1 cellular context compared by ENCODE assay signal in the genomic region with DNA sequence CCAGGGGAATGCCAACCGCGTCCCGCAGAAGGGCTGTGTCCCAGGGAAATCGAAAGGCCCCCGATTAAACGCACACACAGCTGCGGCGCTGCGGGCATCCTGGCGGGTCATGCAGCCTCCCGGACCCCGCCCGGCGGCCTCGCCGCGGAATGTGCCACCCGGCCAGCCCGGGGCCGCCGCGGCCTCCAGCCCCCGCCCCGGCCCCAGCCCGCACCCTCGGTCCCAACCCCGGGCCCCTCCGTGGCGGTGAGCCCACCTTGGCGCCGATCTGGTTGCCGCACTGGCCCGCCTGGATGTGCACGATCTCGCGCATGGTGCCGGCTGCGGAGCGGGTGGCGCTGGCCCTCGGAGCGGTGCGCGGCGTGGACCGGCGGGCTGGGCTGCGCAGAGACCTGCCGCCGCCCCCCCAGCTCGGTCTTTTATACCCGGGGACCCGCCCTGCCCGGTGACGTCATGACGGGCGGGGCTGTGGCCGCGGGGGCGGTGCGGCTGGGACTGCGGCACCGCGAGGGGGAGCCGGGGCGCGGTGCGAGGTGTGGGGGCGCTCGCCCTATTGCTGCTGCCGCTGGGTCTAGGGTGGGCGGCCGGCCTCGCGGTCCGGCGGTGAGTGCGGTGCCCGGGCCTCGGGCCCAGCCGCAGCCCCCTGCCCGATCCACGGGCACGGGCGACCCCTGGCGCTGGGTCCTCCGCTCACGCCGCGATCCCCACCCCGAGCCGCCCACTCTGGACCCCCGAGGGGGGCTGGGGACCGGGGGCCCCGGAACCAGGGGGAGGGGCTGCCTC.
TF ChIP-seq lines count a peak whose summit lies in the region.

A gene (minus strand): TSS at position 394 of the 783 bp plus-strand sequence. CDS start 81 bp downstream, at position 313.

TF ChIP-seq in WTC11, 78 proteins besides CTCF, POLR2A, EP300 and RAD21 (continued from another document):
- TF ChIP-seq, protein P1, sequence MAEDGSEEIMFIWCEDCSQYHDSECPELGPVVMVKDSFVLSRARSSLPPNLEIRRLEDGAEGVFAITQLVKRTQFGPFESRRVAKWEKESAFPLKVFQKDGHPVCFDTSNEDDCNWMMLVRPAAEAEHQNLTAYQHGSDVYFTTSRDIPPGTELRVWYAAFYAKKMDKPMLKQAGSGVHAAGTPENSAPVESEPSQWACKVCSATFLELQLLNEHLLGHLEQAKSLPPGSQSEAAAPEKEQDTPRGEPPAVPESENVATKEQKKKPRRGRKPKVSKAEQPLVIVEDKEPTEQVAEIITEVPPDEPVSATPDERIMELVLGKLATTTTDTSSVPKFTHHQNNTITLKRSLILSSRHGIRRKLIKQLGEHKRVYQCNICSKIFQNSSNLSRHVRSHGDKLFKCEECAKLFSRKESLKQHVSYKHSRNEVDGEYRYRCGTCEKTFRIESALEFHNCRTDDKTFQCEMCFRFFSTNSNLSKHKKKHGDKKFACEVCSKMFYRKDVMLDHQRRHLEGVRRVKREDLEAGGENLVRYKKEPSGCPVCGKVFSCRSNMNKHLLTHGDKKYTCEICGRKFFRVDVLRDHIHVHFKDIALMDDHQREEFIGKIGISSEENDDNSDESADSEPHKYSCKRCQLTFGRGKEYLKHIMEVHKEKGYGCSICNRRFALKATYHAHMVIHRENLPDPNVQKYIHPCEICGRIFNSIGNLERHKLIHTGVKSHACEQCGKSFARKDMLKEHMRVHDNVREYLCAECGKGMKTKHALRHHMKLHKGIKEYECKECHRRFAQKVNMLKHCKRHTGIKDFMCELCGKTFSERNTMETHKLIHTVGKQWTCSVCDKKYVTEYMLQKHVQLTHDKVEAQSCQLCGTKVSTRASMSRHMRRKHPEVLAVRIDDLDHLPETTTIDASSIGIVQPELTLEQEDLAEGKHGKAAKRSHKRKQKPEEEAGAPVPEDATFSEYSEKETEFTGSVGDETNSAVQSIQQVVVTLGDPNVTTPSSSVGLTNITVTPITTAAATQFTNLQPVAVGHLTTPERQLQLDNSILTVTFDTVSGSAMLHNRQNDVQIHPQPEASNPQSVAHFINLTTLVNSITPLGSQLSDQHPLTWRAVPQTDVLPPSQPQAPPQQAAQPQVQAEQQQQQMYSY (CRISPR knock-in tag; IDR thresholded peaks at IDR 0.05) = no peak
- peak; percentile 59; the same call in 1 of the 2 replicates for TF ChIP-seq TEAD1 (CRISPR knock-in tag; IDR thresholded peaks at IDR 0.05)
- TF ChIP-seq GTF2I (CRISPR knock-in tag; conservative IDR thresholded peaks at IDR 0.05) = no peak
- no peak for TF ChIP-seq MXD4 (CRISPR knock-in tag; IDR thresholded peaks at IDR 0.05; ENCODE audit: borderline replicate concordance)
- TF ChIP-seq, protein P2, sequence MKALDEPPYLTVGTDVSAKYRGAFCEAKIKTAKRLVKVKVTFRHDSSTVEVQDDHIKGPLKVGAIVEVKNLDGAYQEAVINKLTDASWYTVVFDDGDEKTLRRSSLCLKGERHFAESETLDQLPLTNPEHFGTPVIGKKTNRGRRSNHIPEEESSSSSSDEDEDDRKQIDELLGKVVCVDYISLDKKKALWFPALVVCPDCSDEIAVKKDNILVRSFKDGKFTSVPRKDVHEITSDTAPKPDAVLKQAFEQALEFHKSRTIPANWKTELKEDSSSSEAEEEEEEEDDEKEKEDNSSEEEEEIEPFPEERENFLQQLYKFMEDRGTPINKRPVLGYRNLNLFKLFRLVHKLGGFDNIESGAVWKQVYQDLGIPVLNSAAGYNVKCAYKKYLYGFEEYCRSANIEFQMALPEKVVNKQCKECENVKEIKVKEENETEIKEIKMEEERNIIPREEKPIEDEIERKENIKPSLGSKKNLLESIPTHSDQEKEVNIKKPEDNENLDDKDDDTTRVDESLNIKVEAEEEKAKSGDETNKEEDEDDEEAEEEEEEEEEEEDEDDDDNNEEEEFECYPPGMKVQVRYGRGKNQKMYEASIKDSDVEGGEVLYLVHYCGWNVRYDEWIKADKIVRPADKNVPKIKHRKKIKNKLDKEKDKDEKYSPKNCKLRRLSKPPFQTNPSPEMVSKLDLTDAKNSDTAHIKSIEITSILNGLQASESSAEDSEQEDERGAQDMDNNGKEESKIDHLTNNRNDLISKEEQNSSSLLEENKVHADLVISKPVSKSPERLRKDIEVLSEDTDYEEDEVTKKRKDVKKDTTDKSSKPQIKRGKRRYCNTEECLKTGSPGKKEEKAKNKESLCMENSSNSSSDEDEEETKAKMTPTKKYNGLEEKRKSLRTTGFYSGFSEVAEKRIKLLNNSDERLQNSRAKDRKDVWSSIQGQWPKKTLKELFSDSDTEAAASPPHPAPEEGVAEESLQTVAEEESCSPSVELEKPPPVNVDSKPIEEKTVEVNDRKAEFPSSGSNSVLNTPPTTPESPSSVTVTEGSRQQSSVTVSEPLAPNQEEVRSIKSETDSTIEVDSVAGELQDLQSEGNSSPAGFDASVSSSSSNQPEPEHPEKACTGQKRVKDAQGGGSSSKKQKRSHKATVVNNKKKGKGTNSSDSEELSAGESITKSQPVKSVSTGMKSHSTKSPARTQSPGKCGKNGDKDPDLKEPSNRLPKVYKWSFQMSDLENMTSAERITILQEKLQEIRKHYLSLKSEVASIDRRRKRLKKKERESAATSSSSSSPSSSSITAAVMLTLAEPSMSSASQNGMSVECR (CRISPR knock-in tag; IDR thresholded peaks at IDR 0.05; ENCODE audit: borderline replicate concordance) = peak; percentile 42; the same call in 1 of the 2 replicates
- TF ChIP-seq, protein P3, sequence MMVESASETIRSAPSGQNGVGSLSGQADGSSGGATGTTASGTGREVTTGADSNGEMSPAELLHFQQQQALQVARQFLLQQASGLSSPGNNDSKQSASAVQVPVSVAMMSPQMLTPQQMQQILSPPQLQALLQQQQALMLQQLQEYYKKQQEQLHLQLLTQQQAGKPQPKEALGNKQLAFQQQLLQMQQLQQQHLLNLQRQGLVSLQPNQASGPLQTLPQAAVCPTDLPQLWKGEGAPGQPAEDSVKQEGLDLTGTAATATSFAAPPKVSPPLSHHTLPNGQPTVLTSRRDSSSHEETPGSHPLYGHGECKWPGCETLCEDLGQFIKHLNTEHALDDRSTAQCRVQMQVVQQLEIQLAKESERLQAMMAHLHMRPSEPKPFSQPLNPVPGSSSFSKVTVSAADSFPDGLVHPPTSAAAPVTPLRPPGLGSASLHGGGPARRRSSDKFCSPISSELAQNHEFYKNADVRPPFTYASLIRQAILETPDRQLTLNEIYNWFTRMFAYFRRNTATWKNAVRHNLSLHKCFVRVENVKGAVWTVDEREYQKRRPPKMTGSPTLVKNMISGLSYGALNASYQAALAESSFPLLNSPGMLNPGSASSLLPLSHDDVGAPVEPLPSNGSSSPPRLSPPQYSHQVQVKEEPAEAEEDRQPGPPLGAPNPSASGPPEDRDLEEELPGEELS (CRISPR knock-in tag; IDR thresholded peaks at IDR 0.05) = peak; percentile 80; the same call in 1 of the 2 replicates
- TF ChIP-seq ZNF219 (CRISPR knock-in tag; IDR thresholded peaks at IDR 0.05; ENCODE audit: borderline replicate concordance) = 0 out of 2 replicates have a peak, but pooled peaks have one; percentile 31
- no peak for TF ChIP-seq CREB1 (CRISPR knock-in tag; IDR thresholded peaks at IDR 0.05)
- TF ChIP-seq, protein P4, sequence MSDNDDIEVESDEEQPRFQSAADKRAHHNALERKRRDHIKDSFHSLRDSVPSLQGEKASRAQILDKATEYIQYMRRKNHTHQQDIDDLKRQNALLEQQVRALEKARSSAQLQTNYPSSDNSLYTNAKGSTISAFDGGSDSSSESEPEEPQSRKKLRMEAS (CRISPR knock-in tag; IDR thresholded peaks at IDR 0.05) = 0 out of 2 replicates have a peak, but pooled peaks have one; percentile 54
